17 cellular contexts compared by ENCODE assay signal in the genomic region with DNA sequence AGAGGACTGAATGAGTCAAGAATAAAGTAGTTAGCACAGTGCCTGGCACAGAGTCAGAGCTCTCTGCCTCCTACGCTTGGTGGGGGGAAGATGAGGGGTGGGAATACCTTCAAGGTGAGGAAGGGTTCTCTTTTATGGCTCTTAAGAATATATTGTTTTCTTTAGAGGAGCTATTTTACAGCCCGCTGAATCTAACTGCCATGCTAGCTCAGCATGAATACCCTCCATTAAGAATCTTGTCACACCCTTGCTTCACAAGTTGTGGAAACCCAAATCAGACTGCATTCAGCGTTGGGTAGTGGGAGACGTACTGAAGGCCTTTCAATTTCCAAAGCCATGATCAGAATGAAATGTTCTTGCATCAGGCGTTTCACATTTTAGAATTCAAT.
"Had no signal": no experiment of that assay in that cellular context is flagged by ENCODE, and none has a peak within 500 bp of the region (broad histone marks: within the 10 kb centered on the region; RNA-seq: fewer than 3 reads in every experiment).

No MANE protein-coding gene starts in this region.

- H3K4me1 ChIP-seq: transverse colon, uterus had no signal

- H3K4me3 ChIP-seq: coronary artery, gastrocnemius medialis, heart left ventricle, mucosa of descending colon, transverse colon, uterus had no signal

- H3K9me3 ChIP-seq: gastrocnemius medialis, heart left ventricle, mucosa of descending colon, transverse colon, uterus had no signal

- H3K27ac ChIP-seq: coronary artery, gastrocnemius medialis, heart left ventricle, transverse colon, uterus had no signal

- DNase-seq: activated CD4-positive, alpha-beta memory T cell treated with anti-CD3 and anti-CD28 coated beads, Interleukin-2, amount 10 ng/mL, durations not matched to agents 7 days and 5 days; activated CD4-positive, alpha-beta T cell treated with anti-CD3 and anti-CD28 coated beads for 48 hours; activated CD4-positive, CD25-positive, alpha-beta regulatory T cell; activated naive CD4-positive, alpha-beta T cell treated with Interleukin-2 at 50 U/mL for 16 hours; activated naive CD8-positive, alpha-beta T cell treated with anti-CD3 and anti-CD28 coated beads, Interleukin-2, amount 10 ng/mL, durations not matched to agents 7 days and 5 days; activated T-cell treated with anti-CD3 and anti-CD28 coated beads, Interleukin-2, amount 50 U/mL, for 24 hours; gastrocnemius medialis; heart left ventricle; left ventricle myocardium superior; mucosa of descending colon; stimulated activated CD4-positive, alpha-beta T cell treated with anti-CD3 and anti-CD28 coated beads, Interleukin-2, amount 100 ng/mL, for 24 hours; stimulated activated naive CD8-positive, alpha-beta T cell treated with anti-CD3 and anti-CD28 coated beads, Interleukin-15, Interleukin-2, amounts not matched to agents 100 U/mL and 50 U/mL, for 24 hours; T-cell; transverse colon; uterus had no signal

- H3K36me3 ChIP-seq: gastrocnemius medialis, heart left ventricle, transverse colon, uterus had no signal

- ATAC-seq: esophagus mucosa; heart left ventricle; left ventricle myocardium superior; mucosa of descending colon; stimulated activated naive CD8-positive, alpha-beta T cell treated with anti-CD3 and anti-CD28 coated beads, Interleukin-15, Interleukin-2, amounts not matched to agents 100 U/mL and 50 U/mL, for 24 hours; T-cell had no signal

- H3K27me3 ChIP-seq: gastrocnemius medialis, heart left ventricle, transverse colon, uterus had no signal
